8 cellular contexts compared by ENCODE assay signal in genomic region chr2:45585267-45585861, GRCh38. TPM values are rescaled to one million over a fixed set of nuclear protein-coding genes. Genes with fewer than 3 reads are reported as not detected.
A peak's percentile ranks its signal among the peaks of the same experiment; 100 is the strongest.
DNase-seq lines count a peak whose midpoint lies in the region; ATAC-seq and TF ChIP-seq lines count a peak whose summit lies in the region.

No MANE protein-coding gene starts in this region.

- ATAC-seq in left colon, result peak; percentile 84
- peak; percentile 64 for ATAC-seq in aorta (ENCODE audit: low FRiP score)
- no peak for ATAC-seq in HG02870 (IDR thresholded peaks at IDR 0.05; ENCODE audit: unreplicated experiment)

- POLR2A ChIA-PET in AG04449 (lab: Yijun Ruan, JAX), result no interaction called here

- DNase-seq in AG04449 (ENCODE audit: low read depth, low spot score) (no peak), GM12864 (ENCODE audit: low read depth) (peak; percentile 12), NCI-H526 (lab: John Stamatoyannopoulos, UW) (peak; percentile 3 to 54), T47D (ENCODE audit: low read depth in 1 of 2, low spot score in 1 of 2) (peak; percentile 2 to 53), left colon (peak in 1 of 2 donors; percentile 9), aorta (no peak), NCI-H345 treated with DMSO at 0.1 percent for 48 hours (lab: John Stamatoyannopoulos, UW; ENCODE audit: unreplicated experiment) (no peak)

- 8 to 10% methylated on average over 5 of the region's 5 CpGs for WGBS in aorta, 2 donors

- in situ Hi-C loops in T47D (cut with HindIII; ENCODE audit: low pct_unique_long_range_greater_than_20kb, low sequenced_read_pairs), result no loop called here

- no peak overlapping the region for H3K27ac ChIP-seq in aorta (ENCODE audit: low read depth in 1 of 2, low read length in 2 of 2)

- peak; percentile 56 for TF ChIP-seq CTCF in AG04449 (IDR thresholded peaks at IDR 0.05; ENCODE audit: insufficient read depth, low read length, missing control alignments)
- peak; percentile 70 for TF ChIP-seq CTCF in GM12864 (IDR thresholded peaks at IDR 0.05; ENCODE audit: low read depth, low read length, missing control alignments)

- H3K27me3 ChIP-seq in aorta (ENCODE audit: control insufficient read depth in 1 of 2, insufficient read depth in 2 of 2, low read length in 1 of 2), result no peaks in the 10 kb centered on the region

- H3K4me1 ChIP-seq in aorta (ENCODE audit: control insufficient read depth in 1 of 2, insufficient read depth in 2 of 2, low read length in 2 of 2), result no peaks in the 10 kb centered on the region

- H3K4me3 ChIP-seq in AG04449 (ENCODE audit: low read depth, low read length) (no peak overlapping the region), GM12864 (ENCODE audit: low read depth, low read length) (no peak overlapping the region), aorta (ENCODE audit: low read length in 2 of 2) (no peak overlapping the region)

- no peaks in the 10 kb centered on the region for H3K36me3 ChIP-seq in aorta (ENCODE audit: control insufficient read depth in 1 of 2, insufficient read depth in 2 of 2, low read length in 1 of 2)

- intact Hi-C loops in left colon (cut with DNase I, micrococcal nuclease) (no loop called here), aorta (cut with DNase I) (loop anchor here in 1 of 2 donors (10.0 kb wide), 1 partner anchor 571 kb away; no protein-coding TSS in a partner anchor)

- CTCF ChIA-PET in AG04449 (lab: Yijun Ruan, JAX), result interaction anchor here (0.6 to 5.4 kb wide), 17 partner anchors 8 to 604 kb away, joined by 3 to 45 read pairs (median 7); no protein-coding TSS in a partner anchor

- no peaks in the 10 kb centered on the region for H3K9me3 ChIP-seq in aorta (ENCODE audit: control insufficient read depth, low read length)

RNA-seq across cellular contexts. Expression of gene SRBD1, which starts 25.7 kb away (rescaled TPM):
- total RNA-seq in left colon (10 to 100 TPM; 14.6 to 16.2 TPM), aorta (10 to 100 TPM; 14.5 to 21.2 TPM)
- 1 to 10 TPM; 5.4 to 6.6 TPM for polyA plus RNA-seq in aorta

Comparison
In these comparisons a context has a peak if more than half of its experiments do, and no peak if none do; other contexts are left out.
1. DNase-seq: peak in GM12864 (single experiment), NCI-H526 (2 of 2) and T47D (2 of 2); none in AG04449 (single experiment), aorta (0 of 2) and NCI-H345 treated with DMSO at 0.1 percent for 48 hours (single experiment).